ENCODE assay signal across 10 cellular contexts in the genomic region with DNA sequence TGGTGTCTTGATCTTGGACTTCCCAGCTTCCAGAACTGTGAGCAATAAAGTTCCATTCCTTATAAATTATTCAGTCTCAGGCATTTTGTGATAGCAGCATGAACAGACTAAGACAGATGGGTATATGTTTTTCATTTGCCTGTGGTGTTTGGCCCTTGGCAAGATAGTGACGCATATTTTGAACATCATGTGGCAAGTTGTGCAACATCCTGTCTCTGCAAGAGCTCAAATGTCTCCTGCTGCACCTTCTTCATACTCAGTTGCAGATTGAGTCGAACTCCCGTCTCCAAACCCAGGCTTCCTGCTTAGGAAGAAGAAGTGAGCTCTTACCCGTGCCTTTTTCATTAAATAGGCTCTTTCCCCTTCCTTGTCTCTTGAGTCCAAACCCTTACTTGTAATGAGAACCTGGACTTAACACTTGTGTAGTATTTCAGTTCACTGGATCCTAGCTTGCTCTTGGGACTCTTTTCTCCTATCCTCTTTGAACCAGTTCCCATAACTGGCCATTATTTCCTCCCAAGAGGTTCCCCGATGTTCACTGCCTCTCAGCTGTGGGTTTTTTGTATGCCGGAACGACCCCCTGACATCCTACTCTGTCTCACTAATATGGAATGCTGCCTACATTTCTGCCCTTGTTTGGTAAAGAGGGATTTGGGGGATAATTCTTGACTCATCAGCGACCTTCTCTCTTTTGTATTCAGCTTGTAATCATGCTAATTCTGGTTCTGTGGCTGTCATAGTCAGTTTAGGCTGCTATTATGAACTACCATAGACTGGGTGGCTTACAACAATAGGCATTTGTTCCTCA.
DNase-seq lines count a peak whose midpoint lies in the region; FAIRE-seq and TF ChIP-seq lines count a peak whose summit lies in the region.
"Had no signal": no experiment of that assay in that cellular context is flagged by ENCODE, and none has a peak within 500 bp of the region (broad histone marks: within the 10 kb centered on the region; RNA-seq: fewer than 3 reads in every experiment).

No MANE protein-coding gene starts in this region.

- no TSS peak for BruUV-seq in Caco-2 (replicated peaks; lab: Mats Ljungman, UMichigan)

- POLR2A ChIA-PET in Caco-2 (lab: Charles Lee), result no interaction called here

- H3K36me3 Mint-ChIP-seq in astrocyte (ENCODE audit: low read depth, unreplicated experiment) (no peaks in the 10 kb centered on the region), Caco-2 (ENCODE audit: insufficient read depth, unreplicated experiment) (no peaks in the 10 kb centered on the region)
- H3K36me3 Mint-ChIP-seq: T-cell had no signal

- CTCF ChIA-PET in Caco-2 (lab: Charles Lee), result interaction anchor here (0.5 kb wide), 1 partner anchor 345 kb away, joined by 3 read pairs; no protein-coding TSS in a partner anchor

- no peaks in the 10 kb centered on the region for H3K27me3 ChIP-seq in astrocyte (ENCODE audit: insufficient read depth, low read length)
- no peaks in the 10 kb centered on the region for H3K27me3 ChIP-seq in Caco-2 (replicated peaks; ENCODE audit: control insufficient read depth, insufficient read depth, low read length)

- peak; percentile 100 for FAIRE-seq in astrocyte (lab: Jason Lieb, UNC)

- H2AFZ ChIP-seq in astrocyte (ENCODE audit: low read depth, low read length), result peak overlapping the region; percentile 18

- H3K9me3 ChIP-seq in astrocyte (ENCODE audit: insufficient read depth, low read depth, low read length) (peaks cover 3% of the 10 kb centered on the region), Caco-2 (no peaks in the 10 kb centered on the region)

- H3K9ac ChIP-seq in astrocyte (ENCODE audit: low read length), result peak overlapping the region; percentile 72

- no peaks in the 10 kb centered on the region for H4K20me1 ChIP-seq in astrocyte (ENCODE audit: insufficient read depth, low read length)

- H3K27me3 Mint-ChIP-seq in astrocyte (ENCODE audit: low read depth, unreplicated experiment) (no peaks in the 10 kb centered on the region), Caco-2 (ENCODE audit: insufficient read depth, unreplicated experiment) (no peaks in the 10 kb centered on the region)

- H3K4me1 Mint-ChIP-seq in astrocyte (ENCODE audit: low read depth, unreplicated experiment) (peaks cover 21% of the 10 kb centered on the region), Caco-2 (ENCODE audit: low read depth, unreplicated experiment) (peaks cover 4% of the 10 kb centered on the region)
- H3K4me1 Mint-ChIP-seq: T-cell had no signal

- DNase-seq in AG20443 (ENCODE audit: low spot score) (peak; percentile 90), M059J (ENCODE audit: low read depth) (peak; percentile 98), astrocyte (ENCODE audit: low read depth) (peak; percentile 100), lung microvascular endothelial cell (ENCODE audit: low read depth in 2 of 2) (peak; percentile 4 to 72), Caco-2 (no peak), cerebellar cortex (ENCODE audit: low spot score) (no peak), NCI-H146 treated with DMSO at 0.1 percent for 48 hours (lab: John Stamatoyannopoulos, UW; ENCODE audit: unreplicated experiment) (no peak), NCI-H1092 (lab: John Stamatoyannopoulos, UW) (no peak)
- DNase-seq: T-cell had no signal

- TF ChIP-seq CTCF in astrocyte (IDR thresholded peaks at IDR 0.05; ENCODE audit: insufficient read depth, low read depth, low read length) (no peak), Caco-2 (IDR thresholded peaks at IDR 0.05; ENCODE audit: insufficient read depth in 1 of 2, low read depth in 1 of 2, low read length in 1 of 2, severe bottlenecking in 1 of 2, unreplicated experiment in 1 of 2) (no peak)

- H3K4me3 ChIP-seq in astrocyte (ENCODE audit: insufficient read depth, low read depth, low read length) (peak overlapping the region; percentile 8), Caco-2 (ENCODE audit: low read depth, low read length) (no peak overlapping the region)

- H3K36me3 ChIP-seq in astrocyte (ENCODE audit: insufficient read depth, low read length) (no peaks in the 10 kb centered on the region), Caco-2 (ENCODE audit: control insufficient read depth, insufficient read depth, low read length) (no peaks in the 10 kb centered on the region)

- intact Hi-C loops in Caco-2 (cut with micrococcal nuclease; ENCODE audit: unreplicated experiment), result loop anchor here (10.0 kb wide), 1 partner anchor 567 kb away; no protein-coding TSS in a partner anchor

- H3K27ac Mint-ChIP-seq in astrocyte (ENCODE audit: unreplicated experiment) (peak overlapping the region; percentile 99), Caco-2 (ENCODE audit: unreplicated experiment) (no peak overlapping the region)
- H3K27ac Mint-ChIP-seq: activated T-helper 1 cell treated with anti-CD3 and anti-CD28 coated beads, Interleukin-12 subunit alpha, Interleukin-12 subunit beta, Interleukin-2, Interleukin-4 antibody, amounts not matched to agents 30 ng/mL and 10 ng/mL and 1 ng/mL, durations not matched to agents 14 hours and 24 hours and 36 hours; T-cell had no signal

- H3K79me2 ChIP-seq in astrocyte (ENCODE audit: insufficient read depth, low read length), result no peaks in the 10 kb centered on the region

- H3K9me3 Mint-ChIP-seq in astrocyte (ENCODE audit: unreplicated experiment) (peaks cover 9% of the 10 kb centered on the region), Caco-2 (ENCODE audit: unreplicated experiment) (no peaks in the 10 kb centered on the region)
- H3K9me3 Mint-ChIP-seq: activated T-helper 1 cell treated with anti-CD3 and anti-CD28 coated beads, Interleukin-12 subunit alpha, Interleukin-12 subunit beta, Interleukin-2, Interleukin-4 antibody, amounts not matched to agents 30 ng/mL and 10 ng/mL and 1 ng/mL, durations not matched to agents 14 hours and 24 hours and 36 hours had no signal

- H3K27ac ChIP-seq in astrocyte (ENCODE audit: low read depth, low read length), result peak overlapping the region; percentile 95

- H3K4me1 ChIP-seq in astrocyte (ENCODE audit: insufficient read depth, low read length) (peaks cover 18% of the 10 kb centered on the region), Caco-2 (no peaks in the 10 kb centered on the region)

- H3K4me2 ChIP-seq in astrocyte (ENCODE audit: low read length), result peak overlapping the region; percentile 78

- no peak overlapping the region for H3K4me3 Mint-ChIP-seq in astrocyte (ENCODE audit: unreplicated experiment)
- H3K4me3 Mint-ChIP-seq in Caco-2 (ENCODE audit: unreplicated experiment), result no peak overlapping the region
- H3K4me3 Mint-ChIP-seq: activated T-helper 1 cell treated with anti-CD3 and anti-CD28 coated beads, Interleukin-12 subunit alpha, Interleukin-12 subunit beta, Interleukin-2, Interleukin-4 antibody, amounts not matched to agents 30 ng/mL and 10 ng/mL and 1 ng/mL, durations not matched to agents 14 hours and 24 hours and 36 hours; T-cell had no signal

Comparison
In these comparisons a context has a peak if more than half of its experiments do, and no peak if none do; other contexts are left out.
1. DNase-seq: peak in AG20443 (single experiment), M059J (single experiment), astrocyte (single experiment) and lung microvascular endothelial cell (2 of 2); none in Caco-2 (0 of 2), cerebellar cortex (single experiment), NCI-H146 treated with DMSO at 0.1 percent for 48 hours (single experiment) and NCI-H1092 (single experiment).